Comparison of ENCODE assay signal across 9 cellular contexts in the genomic region with DNA sequence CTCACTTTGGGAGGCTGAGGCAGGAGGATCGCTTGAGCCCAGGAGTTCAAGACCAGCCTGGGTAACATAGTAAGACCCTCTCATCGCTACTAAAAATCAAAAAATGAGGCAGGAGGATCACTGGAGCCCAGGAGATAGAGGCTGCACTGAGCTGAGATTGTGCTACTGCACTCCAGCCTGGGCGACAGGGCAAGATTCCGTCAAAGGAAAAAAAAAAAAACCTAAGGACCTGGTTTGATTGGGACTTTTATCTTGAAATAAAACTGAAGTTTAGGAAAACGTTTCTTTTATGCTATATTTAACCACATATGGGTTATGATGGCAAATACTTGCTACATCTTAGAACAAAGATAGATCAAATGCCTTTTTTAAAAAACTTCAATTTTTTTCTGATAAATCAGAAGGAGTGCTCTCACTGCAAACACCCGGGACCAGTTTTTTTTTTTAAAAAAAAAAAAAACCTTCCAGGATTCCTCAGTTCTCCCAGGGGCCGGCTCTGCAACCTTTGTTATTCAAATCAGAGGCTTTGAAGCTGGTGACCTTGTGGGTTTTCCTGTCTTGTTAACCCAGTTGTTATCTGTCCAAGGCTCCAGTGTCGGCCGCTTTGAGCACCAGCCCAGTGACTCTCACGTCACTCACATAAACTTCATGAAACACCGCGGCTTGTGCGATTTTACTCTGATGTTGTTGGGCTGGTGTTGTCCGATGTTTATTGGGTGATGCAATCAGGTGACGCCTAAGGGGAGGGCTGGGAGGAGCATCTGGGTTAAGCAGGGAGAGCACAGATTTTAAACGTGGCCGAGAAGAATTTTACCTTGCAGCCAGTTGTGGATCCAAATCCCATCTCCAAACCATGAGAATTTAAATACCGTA. TPM values are rescaled to one million over a fixed set of nuclear protein-coding genes. Genes with fewer than 3 reads are reported as not detected.
DNase-seq lines count a peak whose midpoint lies in the region; ATAC-seq and FAIRE-seq lines count a peak whose summit lies in the region.
"Had no signal": no experiment of that assay in that cellular context is flagged by ENCODE, and none has a peak within 500 bp of the region (broad histone marks: within the 10 kb centered on the region; RNA-seq: fewer than 3 reads in every experiment).

No MANE protein-coding gene starts in this region.

- H3K4me1 Mint-ChIP-seq in activated naive CD8-positive, alpha-beta T cell treated with anti-CD3 and anti-CD28 coated beads, Interleukin-2, amount 50 U/mL, for 24 hours, result peaks cover 4% of the 10 kb centered on the region

- no peak for FAIRE-seq in small intestine (lab: Jason Lieb, UNC)

- H3K27ac Mint-ChIP-seq in activated naive CD8-positive, alpha-beta T cell treated with anti-CD3 and anti-CD28 coated beads, Interleukin-2, amount 50 U/mL, for 24 hours, result no peak overlapping the region
- H3K27ac Mint-ChIP-seq: activated naive CD4-positive, alpha-beta T cell treated with anti-CD3 and anti-CD28 coated beads, Interleukin-2, amount 50 U/mL, for 24 hours had no signal

- H3K27me3 Mint-ChIP-seq in activated naive CD8-positive, alpha-beta T cell treated with anti-CD3 and anti-CD28 coated beads, Interleukin-2, amount 50 U/mL, for 24 hours, result no peaks in the 10 kb centered on the region
- H3K27me3 Mint-ChIP-seq: activated naive CD4-positive, alpha-beta T cell treated with anti-CD3 and anti-CD28 coated beads, Interleukin-2, amount 50 U/mL, for 24 hours had no signal

- no peaks in the 10 kb centered on the region for H3K9me3 Mint-ChIP-seq in activated naive CD8-positive, alpha-beta T cell treated with anti-CD3 and anti-CD28 coated beads, Interleukin-2, amount 50 U/mL, for 24 hours
- H3K9me3 Mint-ChIP-seq: activated naive CD4-positive, alpha-beta T cell treated with anti-CD3 and anti-CD28 coated beads, Interleukin-2, amount 50 U/mL, for 24 hours had no signal

- H3K4me3 ChIP-seq in iPS-15b (ENCODE audit: low read depth, low read length), result peak overlapping the region; percentile 46
- no peak overlapping the region for H3K4me3 ChIP-seq in small intestine (ENCODE audit: low read depth in 1 of 2, low read length in 2 of 2)

- H3K36me3 ChIP-seq in iPS-15b (ENCODE audit: control insufficient read depth, insufficient read depth, low read length), result no peaks in the 10 kb centered on the region
- H3K36me3 ChIP-seq in small intestine (ENCODE audit: control insufficient read depth in 2 of 2, insufficient read depth in 2 of 2, low read length in 2 of 2), result no peaks in the 10 kb centered on the region

- peak; percentile 6 for DNase-seq in stimulated activated CD4-positive, alpha-beta T cell treated with anti-CD3 and anti-CD28 coated beads, Interleukin-12 subunit alpha, Interleukin-12 subunit beta, amount 100 ng/mL, for 4 hours
- DNase-seq in stimulated activated CD4-positive, alpha-beta T cell treated with anti-CD3 and anti-CD28 coated beads, Interleukin-4, amount 100 ng/mL, for 4 hours, result no peak
- DNase-seq in NCI-H774 (lab: John Stamatoyannopoulos, UW) (peak; percentile 58), small intestine (peak; percentile 51), NK-92 (lab: John Stamatoyannopoulos, UW; ENCODE audit: unreplicated experiment) (no peak)
- DNase-seq in activated naive CD8-positive, alpha-beta T cell treated with anti-CD3 and anti-CD28 coated beads, Interleukin-2, amount 50 U/mL, for 24 hours, result peak; percentile 13

- no peaks in the 10 kb centered on the region for H3K36me3 Mint-ChIP-seq in activated naive CD8-positive, alpha-beta T cell treated with anti-CD3 and anti-CD28 coated beads, Interleukin-2, amount 50 U/mL, for 24 hours (ENCODE audit: low read depth)
- H3K36me3 Mint-ChIP-seq: activated naive CD4-positive, alpha-beta T cell treated with anti-CD3 and anti-CD28 coated beads, Interleukin-2, amount 50 U/mL, for 24 hours had no signal

- H3K9ac ChIP-seq in iPS-15b (ENCODE audit: low read depth, low read length), result peak overlapping the region; percentile 47

- H3K9me3 ChIP-seq in iPS-15b (ENCODE audit: control insufficient read depth, insufficient read depth, low read length) (no peaks in the 10 kb centered on the region), small intestine (ENCODE audit: control insufficient read depth, low read depth) (no peaks in the 10 kb centered on the region)

- no peak overlapping the region for H3K27ac ChIP-seq in small intestine (ENCODE audit: low read depth in 1 of 2, low read length in 1 of 2)

- 15 to 34% (median 20%) methylated on average over 18 of the region's 18 CpGs for WGBS in small intestine, 3 donors

- peak; percentile 44 for ATAC-seq in activated naive CD8-positive, alpha-beta T cell treated with anti-CD3 and anti-CD28 coated beads, Interleukin-2, amount 50 U/mL, for 24 hours
- no peak for ATAC-seq in GM18511 (IDR thresholded peaks at IDR 0.05; ENCODE audit: unreplicated experiment)

- H3K4me1 ChIP-seq in iPS-15b (ENCODE audit: control insufficient read depth, insufficient read depth, low read length) (peaks cover 6% of the 10 kb centered on the region), small intestine (ENCODE audit: control insufficient read depth in 2 of 2, insufficient read depth in 1 of 2, low read depth in 1 of 2, low read length in 1 of 2) (no peaks in the 10 kb centered on the region)

- H3K27me3 ChIP-seq in iPS-15b (ENCODE audit: control insufficient read depth, insufficient read depth, low read length) (no peaks in the 10 kb centered on the region), small intestine (ENCODE audit: control insufficient read depth in 2 of 2, insufficient read depth in 2 of 2, low read length in 2 of 2) (no peaks in the 10 kb centered on the region)

- no peak overlapping the region for H3K4me3 Mint-ChIP-seq in activated naive CD8-positive, alpha-beta T cell treated with anti-CD3 and anti-CD28 coated beads, Interleukin-2, amount 50 U/mL, for 24 hours
- H3K4me3 Mint-ChIP-seq: activated naive CD4-positive, alpha-beta T cell treated with anti-CD3 and anti-CD28 coated beads, Interleukin-2, amount 50 U/mL, for 24 hours had no signal

RNA-seq across cellular contexts. Expression of a gene that starts 10.5 kb away (rescaled TPM):
- under 1 TPM in 1 of 3 donors, not detected in 2; 0.07 TPM for polyA plus RNA-seq in small intestine

RNA-seq across cellular contexts. Expression of a gene that starts 24.7 kb away (rescaled TPM):
- not detected for polyA plus RNA-seq in small intestine

Comparison
In these comparisons a context has a peak if more than half of its experiments do, and no peak if none do; other contexts are left out.
1. DNase-seq: peak in stimulated activated CD4-positive, alpha-beta T cell treated with anti-CD3 and anti-CD28 coated beads, Interleukin-12 subunit alpha, Interleukin-12 subunit beta, amount 100 ng/mL, for 4 hours (single experiment), NCI-H774 (single experiment), activated naive CD8-positive, alpha-beta T cell treated with anti-CD3 and anti-CD28 coated beads, Interleukin-2, amount 50 U/mL, for 24 hours (single experiment) and small intestine (single experiment); none in stimulated activated CD4-positive, alpha-beta T cell treated with anti-CD3 and anti-CD28 coated beads, Interleukin-4, amount 100 ng/mL, for 4 hours (0 of 2) and NK-92 (single experiment).